ENCODE assay signal across 8 cellular contexts in the genomic region with DNA sequence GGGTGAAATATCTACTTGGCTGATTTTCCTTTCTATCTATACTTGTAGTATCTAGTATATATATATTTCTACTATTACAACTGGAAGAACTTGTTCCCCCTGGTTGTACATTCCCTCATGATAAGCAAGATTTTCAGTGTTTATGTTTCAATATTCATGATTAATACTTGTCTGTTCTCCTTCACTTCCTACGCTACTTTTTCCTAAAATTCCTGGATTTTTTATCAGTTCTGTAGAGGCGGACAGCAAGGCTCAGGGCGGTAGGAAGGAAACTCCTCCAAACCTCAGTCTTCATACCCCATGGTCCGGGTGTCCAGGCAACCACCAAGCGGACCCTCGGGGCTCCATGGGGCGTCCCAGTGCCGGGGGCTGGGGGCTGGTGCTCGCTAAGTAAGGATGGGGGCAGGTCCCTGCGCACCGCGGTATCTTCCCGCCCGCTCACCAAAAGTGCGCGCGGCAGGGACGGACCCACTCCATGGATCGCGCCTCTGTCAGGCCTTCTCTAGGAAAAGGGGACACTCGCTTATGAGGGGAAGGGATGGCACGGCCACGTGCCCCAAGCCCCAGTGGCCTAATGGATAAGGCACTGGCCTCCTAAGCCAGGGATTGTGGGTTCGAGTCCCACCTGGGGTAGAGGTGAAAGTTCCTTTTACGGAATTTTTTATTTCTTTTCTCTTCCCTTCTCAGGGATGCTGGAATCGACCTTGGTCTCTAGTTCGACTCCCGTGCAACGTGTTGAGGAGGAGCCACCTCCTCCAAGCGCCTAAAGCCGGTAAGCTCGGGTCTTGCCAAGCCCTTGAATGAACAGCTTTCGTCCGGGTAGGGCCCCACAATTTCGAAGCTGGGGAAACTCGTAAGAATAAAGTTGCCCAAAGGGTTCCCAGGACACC. TPM values are rescaled to one million over a fixed set of nuclear protein-coding genes. Genes with fewer than 3 reads are reported as not detected.
DNase-seq lines count a peak whose midpoint lies in the region; ATAC-seq and TF ChIP-seq lines count a peak whose summit lies in the region.

No MANE protein-coding gene starts in this region.

- H3K27ac ChIP-seq in mammary epithelial cell (ENCODE audit: insufficient read depth, low read depth, low read length), result no peak overlapping the region

- no TSS peak for BruUV-seq in mammary epithelial cell (replicated peaks; lab: Mats Ljungman, UMichigan)

- H3K4me1 Mint-ChIP-seq in activated B cell treated with CpG ODN at 0.5 μM for 24 hours, result peaks cover 34% of the 10 kb centered on the region

- POLR2A ChIA-PET in activated B cell treated with CpG ODN at 0.5 μM for 24 hours (lab: Charles Lee), result interaction anchor here (0.8 to 3.4 kb wide), 8 partner anchors 14 to 744 kb away, joined by 3 to 31 read pairs (median 4); a partner anchor contains a TSS

- H3K27me3 Mint-ChIP-seq in activated B cell treated with CpG ODN at 0.5 μM for 24 hours, result peaks cover 1% of the 10 kb centered on the region

- H3K27ac Mint-ChIP-seq in activated B cell treated with CpG ODN at 0.5 μM for 24 hours, result peak overlapping the region; percentile 89

- H3K27me3 ChIP-seq in mammary epithelial cell (ENCODE audit: insufficient read depth, low read length) (no peaks in the 10 kb centered on the region), skeletal muscle satellite cell (ENCODE audit: control insufficient read depth, insufficient read depth, low read length) (no peaks in the 10 kb centered on the region)

- TF ChIP-seq CTCF in GM13977 (IDR thresholded peaks at IDR 0.05; ENCODE audit: extremely low read depth, insufficient read depth, missing control alignments) (no peak), activated B cell treated with CpG ODN at 0.5 μM for 24 hours (IDR thresholded peaks at IDR 0.05) (no peak), mammary epithelial cell (conservative IDR thresholded peaks at IDR 0.05 in 1 of 2, IDR thresholded peaks at IDR 0.05 in 1 of 2; ENCODE audit: extremely low read depth in 1 of 2, insufficient read depth in 1 of 2, low read depth in 1 of 2, low read length in 2 of 2) (no peak)

- peaks cover 9% of the 10 kb centered on the region for H3K36me3 Mint-ChIP-seq in activated B cell treated with CpG ODN at 0.5 μM for 24 hours (ENCODE audit: low read depth)

- DNase-seq in GM13977 (ENCODE audit: low spot score) (peak; percentile 74), NCI-H2196 treated with DMSO at 0.1 percent for 48 hours (lab: John Stamatoyannopoulos, UW; ENCODE audit: unreplicated experiment) (peak; percentile 61), activated B cell treated with CpG ODN at 0.5 μM for 24 hours (peak; percentile 78), mammary epithelial cell (peak; percentile 89), iPS-NIHi11 (ENCODE audit: low spot score) (peak; percentile 88), 8988T (no peak)

- in situ Hi-C loops in GM13977 (cut with MboI; ENCODE audit: low pct_unique_long_range_greater_than_20kb, low sequenced_read_pairs, unreplicated experiment), result no loop called here
- in situ Hi-C loops in mammary epithelial cell (cut with MboI; ENCODE audit: low sequenced_read_pairs in 2 of 2), result loop anchor here in 1 of 2 donors (5.0 kb wide), 1 partner anchor 51 kb away; no protein-coding TSS in a partner anchor

- peak; percentile 45 for ATAC-seq in HG03108 (IDR thresholded peaks at IDR 0.05; ENCODE audit: unreplicated experiment)
- peak; percentile 28 for ATAC-seq in activated B cell treated with CpG ODN at 0.5 μM for 24 hours (ENCODE audit: low read depth)

- dilution Hi-C loops in mammary epithelial cell (cut with HindIII; ENCODE audit: low sequenced_read_pairs), result no loop called here

- H3K4me2 ChIP-seq in mammary epithelial cell (ENCODE audit: insufficient read depth, low read depth, low read length), result peak overlapping the region; percentile 87
- peak overlapping the region; percentile 83 for H3K4me2 ChIP-seq in skeletal muscle satellite cell (ENCODE audit: low read length)

- H3K4me3 ChIP-seq in mammary epithelial cell (replicated peaks in 1 of 3; ENCODE audit: insufficient read depth in 1 of 3, low read depth in 2 of 3, low read length in 3 of 3), result peak overlapping the region; percentile 51 to 85 (median 57)
- H3K4me3 ChIP-seq in skeletal muscle satellite cell (ENCODE audit: low read length), result peak overlapping the region; percentile 89

- peak overlapping the region; percentile 30 for H3K9ac ChIP-seq in mammary epithelial cell (ENCODE audit: insufficient read depth, low read length)
- H3K9ac ChIP-seq in skeletal muscle satellite cell (ENCODE audit: low read depth, low read length), result peak overlapping the region; percentile 68

- 0% methylated on average over 4 of the region's 36 CpGs for WGBS in mammary epithelial cell (ENCODE audit: low coverage, missing lambda C conversion rate)

- H3K36me3 ChIP-seq in mammary epithelial cell (ENCODE audit: insufficient read depth, low read length), result peaks cover 1% of the 10 kb centered on the region
- peaks cover 8% of the 10 kb centered on the region for H3K36me3 ChIP-seq in skeletal muscle satellite cell (ENCODE audit: insufficient read depth, low read length)

- H3K4me3 Mint-ChIP-seq in activated B cell treated with CpG ODN at 0.5 μM for 24 hours, result peak overlapping the region; percentile 91

- peaks cover 3% of the 10 kb centered on the region for H3K9me3 Mint-ChIP-seq in activated B cell treated with CpG ODN at 0.5 μM for 24 hours

- H3K79me2 ChIP-seq in mammary epithelial cell (ENCODE audit: insufficient read depth, low read length), result no peaks in the 10 kb centered on the region

- H4K20me1 ChIP-seq in mammary epithelial cell (ENCODE audit: insufficient read depth, low read length), result no peaks in the 10 kb centered on the region

- H3K9me3 ChIP-seq in mammary epithelial cell (replicated peaks; ENCODE audit: insufficient read depth, low read length) (no peaks in the 10 kb centered on the region), skeletal muscle satellite cell (replicated peaks; ENCODE audit: low read length) (no peaks in the 10 kb centered on the region)

- intact Hi-C loops in activated B cell treated with CpG ODN at 0.5 μM for 24 hours (cut with micrococcal nuclease), result loop anchor here (1.0 to 5.0 kb wide), 5 partner anchors 14 to 149 kb away; a partner anchor contains a TSS
- intact Hi-C loops in mammary epithelial cell (cut with micrococcal nuclease), result loop anchor here (1.0 kb wide), 4 partner anchors 21 to 77 kb away; a partner anchor contains a TSS

- CTCF ChIA-PET in activated B cell treated with CpG ODN at 0.5 μM for 24 hours (lab: Charles Lee) (interaction anchor here (0.9 to 1.2 kb wide), 2 partner anchors 22 to 81 kb away, joined by 3 to 6 read pairs; no protein-coding TSS in a partner anchor), mammary epithelial cell (lab: Charles Lee; ENCODE audit: low non-redundant PET) (interaction anchor here (0.7 to 0.9 kb wide), 2 partner anchors 15 to 687 kb away, joined by 3 read pairs; no protein-coding TSS in a partner anchor)

- peaks cover 15% of the 10 kb centered on the region for H3K4me1 ChIP-seq in mammary epithelial cell (ENCODE audit: insufficient read depth, low read length)
- H3K4me1 ChIP-seq in skeletal muscle satellite cell (ENCODE audit: control insufficient read depth, insufficient read depth, low read length), result peaks cover 23% of the 10 kb centered on the region

- H2AFZ ChIP-seq in mammary epithelial cell (ENCODE audit: low read depth, low read length), result peak overlapping the region; percentile 90

RNA-seq across cellular contexts. Expression of a gene that starts 13.2 kb away (rescaled TPM):
- total RNA-seq in activated B cell treated with CpG ODN at 0.5 μM for 24 hours (158 and 181 TPM in 2 replicates), mammary epithelial cell (100 to 1,000 TPM; 142 to 269 TPM)
- polyA plus RNA-seq in mammary epithelial cell, result 382 TPM
- polyA minus RNA-seq in mammary epithelial cell, result 123 TPM
- total RNA-seq in skeletal muscle satellite cell (2012; rRNA removed), result 421 and 460 TPM in 2 replicates

RNA-seq across cellular contexts. Expression of a gene that starts 13.4 kb away (rescaled TPM):
- total RNA-seq in activated B cell treated with CpG ODN at 0.5 μM for 24 hours (19.5 and 20.2 TPM in 2 replicates), mammary epithelial cell (10 to 100 TPM; 13.7 to 20.5 TPM)
- polyA plus RNA-seq in mammary epithelial cell, result 16.8 TPM
- 26.4 TPM for polyA minus RNA-seq in mammary epithelial cell
- total RNA-seq in skeletal muscle satellite cell (2012; rRNA removed), result 10.4 and 10.5 TPM in 2 replicates

RNA-seq across cellular contexts. Expression of a gene that starts 21.1 kb away (rescaled TPM):
- total RNA-seq in activated B cell treated with CpG ODN at 0.5 μM for 24 hours (28.4 and 31.8 TPM in 2 replicates), mammary epithelial cell (10 to 100 TPM; 22.2 to 43.2 TPM)
- polyA plus RNA-seq in mammary epithelial cell, result 53.1 TPM
- polyA minus RNA-seq in mammary epithelial cell, result 15.8 TPM
- total RNA-seq in skeletal muscle satellite cell (2012; rRNA removed), result 36.7 and 49.9 TPM in 2 replicates

RNA-seq across cellular contexts. Expression of a gene that starts 46.2 kb away (rescaled TPM):
- not detected in 2 replicates for total RNA-seq in activated B cell treated with CpG ODN at 0.5 μM for 24 hours
- 10 to 100 TPM; 38.5 to 45.5 TPM for total RNA-seq in mammary epithelial cell
- polyA plus RNA-seq in mammary epithelial cell, result 25.8 TPM
- 15.7 TPM for polyA minus RNA-seq in mammary epithelial cell
- total RNA-seq in skeletal muscle satellite cell (2012; rRNA removed), result 17.5 and 21.8 TPM in 2 replicates

RNA-seq across cellular contexts. Expression of a gene that starts 54.2 kb away (rescaled TPM):
- total RNA-seq in activated B cell treated with CpG ODN at 0.5 μM for 24 hours (4.9 and 5.7 TPM in 2 replicates), mammary epithelial cell (1 to 10 TPM; 3.5 to 7.1 TPM)
- polyA plus RNA-seq in mammary epithelial cell, result 1.6 TPM
- 1.1 TPM for polyA minus RNA-seq in mammary epithelial cell
- total RNA-seq in skeletal muscle satellite cell (2012; rRNA removed), result 4.6 and 5.7 TPM in 2 replicates
